In the genomic region with DNA sequence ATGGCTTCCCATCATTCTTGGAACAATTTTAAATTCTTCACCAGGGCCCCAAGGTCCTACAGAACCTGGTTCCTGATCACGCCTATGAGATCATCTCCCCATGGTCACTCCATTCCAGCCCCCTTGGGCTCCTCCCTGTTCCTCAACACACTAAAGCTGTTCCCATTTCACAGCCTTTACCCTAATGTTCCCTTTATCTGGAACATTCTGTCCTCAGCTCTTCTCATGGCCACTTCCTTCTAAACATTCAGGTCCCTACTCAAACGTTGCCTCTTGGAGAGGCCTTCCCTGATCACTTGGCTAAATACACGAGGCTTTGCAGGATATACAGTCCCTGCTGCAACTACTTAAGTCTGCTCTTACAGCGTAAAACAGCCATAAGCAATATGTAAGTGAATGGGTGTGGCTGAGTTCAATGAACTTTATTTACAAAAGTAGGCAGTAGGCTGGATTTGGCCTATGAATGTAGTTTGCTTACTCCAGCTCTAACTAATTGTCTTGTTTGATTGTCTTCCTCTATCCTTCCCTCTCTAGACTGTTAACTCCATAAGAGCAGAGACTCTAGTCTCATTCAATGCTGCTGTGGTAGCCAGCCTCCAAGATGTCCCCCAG, we compare ENCODE assay signal across 15 cellular contexts.
"Had no signal": no experiment of that assay in that cellular context is flagged by ENCODE, and none has a peak within 500 bp of the region (broad histone marks: within the 10 kb centered on the region; RNA-seq: fewer than 3 reads in every experiment).

No MANE protein-coding gene starts in this region.

- H3K9me3 ChIP-seq: esophagus squamous epithelium, gastroesophageal sphincter, left ventricle myocardium inferior, tibial artery had no signal

- H3K4me3 ChIP-seq: esophagus squamous epithelium, gastroesophageal sphincter, left ventricle myocardium inferior, lung, tibial artery had no signal

- DNase-seq: cortex of kidney; esophagus squamous epithelium; foreskin fibroblast; glutamatergic neuron; immature natural killer cell; left ventricle myocardium inferior; mesenchymal stem cell; midbrain; natural killer cell; right cardiac atrium; stimulated activated CD4-positive, alpha-beta T cell treated with anti-CD3 and anti-CD28 coated beads, Interleukin-4, amount 100 ng/mL, for 24 hours; tibial artery had no signal

- ATAC-seq: gastroesophageal sphincter; natural killer cell; stimulated activated memory B cell treated with anti-CD40 and anti-IgM and Interleukin-4, amounts not matched to agents 10 μg/mL and 1 μg/mL and 100 μg/mL, for 72 hours had no signal

- H3K36me3 ChIP-seq: esophagus squamous epithelium, gastroesophageal sphincter, left ventricle myocardium inferior, tibial artery had no signal

- H3K4me1 ChIP-seq: esophagus squamous epithelium, gastroesophageal sphincter, left ventricle myocardium inferior, tibial artery had no signal

- H3K27ac ChIP-seq: esophagus squamous epithelium, gastroesophageal sphincter, left ventricle myocardium inferior, tibial artery had no signal
